In genomic region chrX:151985955-151986354, GRCh38 we compare ENCODE assay signal across 11 cellular contexts. TPM values are rescaled to one million over a fixed set of nuclear protein-coding genes. Genes with fewer than 3 reads are reported as not detected.
DNase-seq lines count a peak whose midpoint lies in the region; ATAC-seq and TF ChIP-seq lines count a peak whose summit lies in the region.
"Had no signal": no experiment of that assay in that cellular context is flagged by ENCODE, and none has a peak within 500 bp of the region (broad histone marks: within the 10 kb centered on the region; RNA-seq: fewer than 3 reads in every experiment).

No MANE protein-coding gene starts in this region.

- H3K79me2 ChIP-seq in HCT116 (ENCODE audit: insufficient read depth, low read length) (no peaks in the 10 kb centered on the region), trophoblast cell (ENCODE audit: control insufficient read depth, insufficient read depth, low read length, poor library complexity) (no peaks in the 10 kb centered on the region)

- H3K4me3 ChIP-seq in HCT116 (replicated peaks in 1 of 2; ENCODE audit: low read depth in 1 of 2, low read length in 2 of 2): no peak overlapping the region
- no peak overlapping the region for H3K4me3 ChIP-seq in adipocyte (ENCODE audit: low read length)
- H3K4me3 ChIP-seq in subcutaneous abdominal adipose tissue (ENCODE audit: low read depth in 1 of 5, low read length in 5 of 5): no peak overlapping the region
- no peak overlapping the region for H3K4me3 ChIP-seq in trophoblast cell (ENCODE audit: low read depth, low read length)

- H3K18ac ChIP-seq in trophoblast cell (ENCODE audit: low read length): no peak overlapping the region

- whole genome bisulfite sequencing in trophoblast cell (ENCODE audit: extremely low coverage, insufficient coverage, insufficient read length): no CpG with 5 or more reads among the region's 3 CpGs

- H3K9me2 ChIP-seq in HCT116 (ENCODE audit: insufficient read depth): no peaks in the 10 kb centered on the region

- H3K4ac ChIP-seq in trophoblast cell (ENCODE audit: low read depth, low read length): no peak overlapping the region

- H3K14ac ChIP-seq in trophoblast cell (ENCODE audit: low read length): no peak overlapping the region

- TF ChIP-seq POLR2A in HCT116 (IDR thresholded peaks at IDR 0.05; ENCODE audit: borderline replicate concordance, extremely low read depth, insufficient read depth, insufficient read length): no peak

- no peak overlapping the region for H4K8ac ChIP-seq in trophoblast cell (ENCODE audit: low read depth, low read length)

- no peak for ATAC-seq in HCT116
- ATAC-seq in HG02885 (IDR thresholded peaks at IDR 0.05; ENCODE audit: poor library complexity, unreplicated experiment): no peak
- ATAC-seq: activated CD4-positive, alpha-beta T cell treated with anti-CD3 and anti-CD28 coated beads for 36 hours; activated T-helper 17 cell treated with anti-CD3 and anti-CD28 coated beads, Interleukin-2, amount 50 U/mL, for 72 hours had no signal

- H3K9me3 ChIP-seq in HCT116 (ENCODE audit: control insufficient read depth in 1 of 2, insufficient read depth in 1 of 2, low read depth in 1 of 2, low read length in 2 of 2) (no peaks in the 10 kb centered on the region), adipocyte (ENCODE audit: control insufficient read depth, low read length) (peaks cover 3% of the 10 kb centered on the region), subcutaneous abdominal adipose tissue (ENCODE audit: control insufficient read depth in 5 of 5, low read length in 5 of 5) (no peaks in the 10 kb centered on the region), trophoblast cell (ENCODE audit: insufficient read depth, low read depth, low read length) (no peaks in the 10 kb centered on the region)

- H2BK120ac ChIP-seq in trophoblast cell (ENCODE audit: insufficient read depth, low read length, poor library complexity): no peak overlapping the region

- no peak overlapping the region for H3K23ac ChIP-seq in trophoblast cell (ENCODE audit: low read length)

- no peak overlapping the region for H4K91ac ChIP-seq in trophoblast cell (ENCODE audit: low read depth, low read length)

- H2AK5ac ChIP-seq in trophoblast cell (ENCODE audit: low read length): no peak overlapping the region

- TF ChIP-seq CTCF in HCT116 (IDR thresholded peaks at IDR 0.05 in 2 of 3, conservative IDR thresholded peaks at IDR 0.05 in 1 of 3; ENCODE audit: borderline replicate concordance in 1 of 3, insufficient read depth in 1 of 3, low read depth in 2 of 3, low read length in 2 of 3): no peak

- DNase-seq in HCT116 (ENCODE audit: low read depth, low spot score) (no peak), adipocyte (ENCODE audit: low read depth) (peak; percentile 63), fibroblast of the conjunctiva (ENCODE audit: low read depth) (peak; percentile 21), trophoblast cell (no peak)
- DNase-seq in activated CD4-positive, alpha-beta T cell treated with anti-CD3 and anti-CD28 coated beads, Interleukin-2, amount 10 ng/mL, durations not matched to agents 7 days and 5 days: no peak
- DNase-seq: activated CD4-positive, alpha-beta T cell treated with anti-CD3 and anti-CD28 coated beads for 36 hours; naive B cell; NCI-H1436 treated with DMSO at 0.1 percent for 48 hours had no signal

- no peak overlapping the region for H3K4me3 Mint-ChIP-seq in activated CD4-positive, alpha-beta T cell treated with anti-CD3 and anti-CD28 coated beads, Interleukin-2, amount 10 ng/mL, durations not matched to agents 7 days and 5 days
- H3K4me3 Mint-ChIP-seq: activated CD4-positive, alpha-beta T cell treated with anti-CD3 and anti-CD28 coated beads for 36 hours; activated T-helper 17 cell treated with anti-CD3 and anti-CD28 coated beads, Interleukin-2, amount 50 U/mL, for 72 hours; naive B cell had no signal

- no peaks in the 10 kb centered on the region for H3K27me3 Mint-ChIP-seq in activated CD4-positive, alpha-beta T cell treated with anti-CD3 and anti-CD28 coated beads, Interleukin-2, amount 10 ng/mL, durations not matched to agents 7 days and 5 days
- H3K27me3 Mint-ChIP-seq: activated CD4-positive, alpha-beta T cell treated with anti-CD3 and anti-CD28 coated beads for 36 hours; naive B cell had no signal

- no peaks in the 10 kb centered on the region for H3K9me3 Mint-ChIP-seq in activated CD4-positive, alpha-beta T cell treated with anti-CD3 and anti-CD28 coated beads, Interleukin-2, amount 10 ng/mL, durations not matched to agents 7 days and 5 days

- H3K27me3 ChIP-seq in HCT116 (ENCODE audit: insufficient read depth, low read length) (no peaks in the 10 kb centered on the region), adipocyte (replicated peaks; ENCODE audit: control insufficient read depth, insufficient read depth, low read length) (no peaks in the 10 kb centered on the region), subcutaneous abdominal adipose tissue (ENCODE audit: control insufficient read depth in 5 of 5, insufficient read depth in 4 of 5, low read length in 5 of 5) (no peaks in the 10 kb centered on the region), trophoblast cell (ENCODE audit: insufficient read depth, low read length) (no peaks in the 10 kb centered on the region)

- H2AFZ ChIP-seq in HCT116 (ENCODE audit: low read depth, low read length, poor library complexity, severe bottlenecking) (no peak overlapping the region), trophoblast cell (ENCODE audit: insufficient read depth, low read length, poor library complexity) (no peak overlapping the region)

- H4K20me1 ChIP-seq in HCT116 (ENCODE audit: insufficient read depth): no peaks in the 10 kb centered on the region

- RAD21 ChIA-PET in HCT116 (lab: Charles Lee; ENCODE audit: low non-redundant PET in 1 of 2, low total read pairs in 2 of 2, uncharacterized antibody in 2 of 2, unreplicated experiment in 2 of 2): no interaction called here

- no peak overlapping the region for H3K27ac Mint-ChIP-seq in activated CD4-positive, alpha-beta T cell treated with anti-CD3 and anti-CD28 coated beads, Interleukin-2, amount 10 ng/mL, durations not matched to agents 7 days and 5 days
- H3K27ac Mint-ChIP-seq: activated CD4-positive, alpha-beta T cell treated with anti-CD3 and anti-CD28 coated beads for 36 hours; activated T-helper 17 cell treated with anti-CD3 and anti-CD28 coated beads, Interleukin-2, amount 50 U/mL, for 72 hours had no signal

- BruUV-seq in HCT116 (replicated peaks; lab: Mats Ljungman, UMichigan): no TSS peak

- intact Hi-C loops in HCT116 (cut with micrococcal nuclease): no loop called here

- no peaks in the 10 kb centered on the region for H3K36me3 ChIP-seq in HCT116 (ENCODE audit: control insufficient read depth in 1 of 2, insufficient read depth in 2 of 2, low read length in 2 of 2)
- H3K36me3 ChIP-seq in adipocyte (ENCODE audit: control insufficient read depth, insufficient read depth, low read length, severe bottlenecking): no peaks in the 10 kb centered on the region
- H3K36me3 ChIP-seq in subcutaneous abdominal adipose tissue (ENCODE audit: control insufficient read depth in 5 of 5, insufficient read depth in 5 of 5, low read length in 5 of 5): no peaks in the 10 kb centered on the region
- no peaks in the 10 kb centered on the region for H3K36me3 ChIP-seq in trophoblast cell (ENCODE audit: control insufficient read depth in 1 of 2, insufficient read depth in 2 of 2, low read length in 2 of 2)

- no peak overlapping the region for H2BK12ac ChIP-seq in trophoblast cell (ENCODE audit: low read length)

- CTCF ChIA-PET in HCT116 (lab: Charles Lee): no interaction called here
- CTCF ChIA-PET in activated CD4-positive, alpha-beta T cell treated with anti-CD3 and anti-CD28 coated beads, Interleukin-2, amount 10 ng/mL, durations not matched to agents 7 days and 5 days (lab: Charles Lee): no interaction called here

- peak overlapping the region; percentile 23; the same call in 1 of the 2 replicates for H3K4me2 ChIP-seq in HCT116 (ENCODE audit: low read length)
- no peak overlapping the region for H3K4me2 ChIP-seq in trophoblast cell (ENCODE audit: low read length)

- no peak overlapping the region for H4K12ac ChIP-seq in trophoblast cell (ENCODE audit: low read depth, low read length)

- peaks cover 2% of the 10 kb centered on the region for H3K79me1 ChIP-seq in trophoblast cell (ENCODE audit: low read length)

- no peak for TF ChIP-seq RAD21 in HCT116 (IDR thresholded peaks at IDR 0.05; ENCODE audit: low read depth)

- no peaks in the 10 kb centered on the region for H3K36me3 Mint-ChIP-seq in activated CD4-positive, alpha-beta T cell treated with anti-CD3 and anti-CD28 coated beads, Interleukin-2, amount 10 ng/mL, durations not matched to agents 7 days and 5 days (ENCODE audit: low read depth)
- H3K36me3 Mint-ChIP-seq: naive B cell had no signal

- no peaks in the 10 kb centered on the region for H3K4me1 Mint-ChIP-seq in activated CD4-positive, alpha-beta T cell treated with anti-CD3 and anti-CD28 coated beads, Interleukin-2, amount 10 ng/mL, durations not matched to agents 7 days and 5 days
- H3K4me1 Mint-ChIP-seq: activated CD4-positive, alpha-beta T cell treated with anti-CD3 and anti-CD28 coated beads for 36 hours; activated T-helper 17 cell treated with anti-CD3 and anti-CD28 coated beads, Interleukin-2, amount 50 U/mL, for 72 hours; naive B cell had no signal

- H3K9ac ChIP-seq in HCT116 (ENCODE audit: low read length) (no peak overlapping the region), adipocyte (ENCODE audit: low read length) (no peak overlapping the region), subcutaneous abdominal adipose tissue (ENCODE audit: low read length in 5 of 5) (no peak overlapping the region), trophoblast cell (ENCODE audit: low read length) (no peak overlapping the region)

- H3K27ac ChIP-seq in HCT116 (ENCODE audit: low read depth, low read length) (no peak overlapping the region), subcutaneous abdominal adipose tissue (ENCODE audit: low read depth, low read length) (peak overlapping the region; percentile 39), trophoblast cell (ENCODE audit: low read depth, low read length) (no peak overlapping the region)

- H2BK5ac ChIP-seq in trophoblast cell (ENCODE audit: low read depth, low read length, poor library complexity): no peak overlapping the region

- POLR2A ChIA-PET in HCT116 (lab: Charles Lee): no interaction called here
- POLR2A ChIA-PET in activated CD4-positive, alpha-beta T cell treated with anti-CD3 and anti-CD28 coated beads, Interleukin-2, amount 10 ng/mL, durations not matched to agents 7 days and 5 days (lab: Charles Lee): no interaction called here

- peaks cover 2 to 46% of the 10 kb centered on the region in 2 experiments; a peak in 3 of 4 replicates for H3K4me1 ChIP-seq in HCT116 (ENCODE audit: control insufficient read depth in 1 of 2, insufficient read depth in 2 of 2, low read length in 2 of 2)
- peaks cover 44% of the 10 kb centered on the region for H3K4me1 ChIP-seq in adipocyte (ENCODE audit: control insufficient read depth, insufficient read depth, low read length)
- H3K4me1 ChIP-seq in subcutaneous abdominal adipose tissue (ENCODE audit: control insufficient read depth in 5 of 5, insufficient read depth in 5 of 5, low read length in 5 of 5): peaks cover 0 to 44% (median 36%) of the 10 kb centered on the region in 5 donors
- H3K4me1 ChIP-seq in trophoblast cell (ENCODE audit: control insufficient read depth in 1 of 2, insufficient read depth in 2 of 2, low read length in 2 of 2): peaks cover 0 to 2% of the 10 kb centered on the region in 2 experiments

RNA-seq across cellular contexts. Expression of gene GABRE, which starts 11.5 kb away (rescaled TPM):
- total RNA-seq in HCT116 (2021; ENCODE audit: unreplicated experiment): 3.9 TPM
- 2.1 and 3.0 TPM in 2 replicates for polyA plus RNA-seq in HCT116 (2012)
- not detected for total RNA-seq in activated CD4-positive, alpha-beta T cell treated with anti-CD3 and anti-CD28 coated beads, Interleukin-2, amount 10 ng/mL, durations not matched to agents 7 days and 5 days
- polyA plus RNA-seq in trophoblast cell (2013): 6.2 and 7.2 TPM in 2 replicates
- total RNA-seq: activated CD4-positive, alpha-beta T cell treated with anti-CD3 and anti-CD28 coated beads for 36 hours; activated T-helper 17 cell treated with anti-CD3 and anti-CD28 coated beads, Interleukin-2, amount 50 U/mL, for 72 hours had no signal

Comparison
In these comparisons a context has a peak if more than half of its experiments do, and no peak if none do; other contexts are left out.
1. DNase-seq: peak in adipocyte (single experiment) and fibroblast of the conjunctiva (single experiment); none in HCT116 (single experiment), activated CD4-positive, alpha-beta T cell treated with anti-CD3 and anti-CD28 coated beads, Interleukin-2, amount 10 ng/mL, durations not matched to agents 7 days and 5 days (single experiment) and trophoblast cell (0 of 2).